Comparison of ENCODE assay signal across 8 cellular contexts in genomic region chr3:48273594-48274211, GRCh38. TPM values are rescaled to one million over a fixed set of nuclear protein-coding genes. Genes with fewer than 3 reads are reported as not detected.
DNase-seq lines count a peak whose midpoint lies in the region; ATAC-seq and TF ChIP-seq lines count a peak whose summit lies in the region.

No MANE protein-coding gene starts in this region.

- TF ChIP-seq CTCF in GM20000 (IDR thresholded peaks at IDR 0.05; ENCODE audit: extremely low read depth, missing control alignments) (peak; percentile 85), epithelial cell of esophagus (IDR thresholded peaks at IDR 0.05; ENCODE audit: insufficient read depth, low read depth, low read length, missing control alignments) (peak; percentile 93)

- peaks cover 0 to 10% of the 10 kb centered on the region in 2 donors for H3K36me3 Mint-ChIP-seq in naive B cell

- no peak overlapping the region for H3K27ac Mint-ChIP-seq in naive B cell

- DNase-seq in AG20443 (ENCODE audit: low spot score) (peak; percentile 81), GM20000 (ENCODE audit: low spot score) (peak; percentile 83), NCI-H460 (ENCODE audit: extremely low read depth, low read depth) (peak; percentile 60), epithelial cell of esophagus (ENCODE audit: low read depth) (peak; percentile 72), naive B cell (peak; percentile 56), substantia nigra (lab: John Stamatoyannopoulos, UW) (peak in 37 of 49 donors; percentile 3 to 49 (median 19)), occipital lobe (lab: John Stamatoyannopoulos, UW) (no peak)
- DNase-seq in activated CD8-positive, alpha-beta memory T cell treated with anti-CD3 and anti-CD28 coated beads for 24 hours, result peak; percentile 78

- H3K4me1 Mint-ChIP-seq in naive B cell, result peaks cover 0 to 3% (median 3%) of the 10 kb centered on the region in 3 donors

- peak; percentile 58 to 76 for ATAC-seq in naive B cell (ENCODE audit: low read depth in 2 of 2)

- no peak overlapping the region for H3K4me3 Mint-ChIP-seq in naive B cell

- H3K27ac ChIP-seq in substantia nigra (ENCODE audit: low read depth, low read length, poor library complexity, severe bottlenecking), result no peak overlapping the region

- no peaks in the 10 kb centered on the region for H3K9me3 Mint-ChIP-seq in naive B cell

- no peak overlapping the region for H3K4me3 ChIP-seq in epithelial cell of esophagus (ENCODE audit: low read length)

- no peaks in the 10 kb centered on the region for H3K27me3 Mint-ChIP-seq in naive B cell

RNA-seq across cellular contexts. Expression of gene NME6, which starts 27.5 kb away (rescaled TPM):
- 20.6 and 24.5 TPM in 2 replicates for total RNA-seq in NCI-H460 (2014; rRNA removed; shearing (Covaris generic))
- polyA plus RNA-seq in NCI-H460 (2014; cell fraction: nucleus; rRNA removed), result 20.0 and 26.8 TPM in 2 replicates
- 10 to 100 TPM; 53.1 to 70.4 (median 67.3) TPM for polyA plus RNA-seq in naive B cell (ENCODE audit: low read depth in 6 of 6)
- total RNA-seq in occipital lobe, result 26.0 TPM

RNA-seq across cellular contexts. Expression of gene ZNF589, which starts 32.8 kb away (rescaled TPM):
- total RNA-seq in NCI-H460 (2014; rRNA removed; shearing (Covaris generic)), result 4.3 and 4.7 TPM in 2 replicates
- 20.7 and 23.2 TPM in 2 replicates for polyA plus RNA-seq in NCI-H460 (2014; cell fraction: nucleus; rRNA removed)
- polyA plus RNA-seq in naive B cell (ENCODE audit: low read depth in 6 of 6), result 1 to 10 TPM in 5 of 6 donors, not detected in 1; 2.2 to 7.9 (median 3.2) TPM
- total RNA-seq in occipital lobe, result 26.8 TPM

RNA-seq across cellular contexts. Expression of gene CAMP, which starts 50.4 kb away (rescaled TPM):
- not detected in 2 replicates for total RNA-seq in NCI-H460 (2014; rRNA removed; shearing (Covaris generic))
- not detected in 2 replicates for polyA plus RNA-seq in NCI-H460 (2014; cell fraction: nucleus; rRNA removed)
- polyA plus RNA-seq in naive B cell (ENCODE audit: low read depth in 6 of 6), result 1 to 10 TPM in 1 of 6 donors, not detected in 5; 5.1 TPM
- total RNA-seq in occipital lobe, result not detected

RNA-seq across cellular contexts. Expression of gene SPINK8, which starts 59.8 kb away (rescaled TPM):
- total RNA-seq in NCI-H460 (2014; rRNA removed; shearing (Covaris generic)), result not detected in 2 replicates
- not detected in 2 replicates for polyA plus RNA-seq in NCI-H460 (2014; cell fraction: nucleus; rRNA removed)
- not detected for polyA plus RNA-seq in naive B cell (ENCODE audit: low read depth in 6 of 6)
- not detected for total RNA-seq in occipital lobe
